ENCODE assay signal across 23 cellular contexts in the genomic region with DNA sequence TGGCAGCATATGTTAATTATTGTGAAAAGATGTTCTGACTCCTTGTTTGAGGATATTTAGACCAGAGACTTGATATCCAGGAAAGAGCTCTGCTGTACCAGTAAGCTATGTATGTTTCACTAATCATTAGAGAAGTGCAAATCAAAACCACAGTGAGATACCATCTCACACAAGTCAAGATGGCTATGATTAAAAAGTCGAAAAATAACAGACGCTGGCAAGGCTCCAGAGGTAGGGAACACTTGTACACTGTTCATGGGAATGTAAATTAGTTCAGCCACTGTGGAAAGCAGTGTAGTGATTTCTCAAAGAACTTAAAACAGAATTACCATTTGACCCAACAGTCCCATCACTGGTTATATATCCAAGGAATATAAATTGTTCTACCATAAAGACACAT.
"Had no signal": no experiment of that assay in that cellular context is flagged by ENCODE, and none has a peak within 500 bp of the region (broad histone marks: within the 10 kb centered on the region; RNA-seq: fewer than 3 reads in every experiment).

No MANE protein-coding gene starts in this region.

- H3K4me1 ChIP-seq: esophagus squamous epithelium, parathyroid adenoma, spleen, testis, tibial artery had no signal

- H3K36me3 ChIP-seq: esophagus squamous epithelium, neutrophil, spleen, tibial artery had no signal

- ATAC-seq: effector memory CD8-positive, alpha-beta T cell; left lobe of liver; natural killer cell; right cardiac atrium; stimulated activated memory B cell treated with anti-CD40 and anti-IgM and Interleukin-4, amounts not matched to agents 10 μg/mL and 1 μg/mL and 100 μg/mL, for 72 hours; stimulated activated naive CD8-positive, alpha-beta T cell treated with anti-CD3 and anti-CD28 coated beads, Interleukin-15, Interleukin-2, amounts not matched to agents 100 U/mL and 50 U/mL, for 24 hours had no signal

- H3K27ac Mint-ChIP-seq: effector memory CD8-positive, alpha-beta T cell; memory B cell; natural killer cell; progenitor cell of endocrine pancreas; stimulated activated memory B cell treated with anti-CD40 and anti-IgM and Interleukin-4, amounts not matched to agents 10 μg/mL and 1 μg/mL and 100 μg/mL, for 72 hours; type B pancreatic cell had no signal

- H3K4me3 Mint-ChIP-seq: effector memory CD8-positive, alpha-beta T cell; memory B cell; natural killer cell; neural crest cell; stimulated activated memory B cell treated with anti-CD40 and anti-IgM and Interleukin-4, amounts not matched to agents 10 μg/mL and 1 μg/mL and 100 μg/mL, for 72 hours; type B pancreatic cell had no signal

- H3K36me3 Mint-ChIP-seq: memory B cell; natural killer cell; stimulated activated memory B cell treated with anti-CD40 and anti-IgM and Interleukin-4, amounts not matched to agents 10 μg/mL and 1 μg/mL and 100 μg/mL, for 72 hours; type B pancreatic cell had no signal

- H3K9me3 ChIP-seq: esophagus squamous epithelium, neutrophil, testis, tibial artery had no signal

- DNase-seq: cortex of kidney; effector memory CD8-positive, alpha-beta T cell; erythroblast; esophagus squamous epithelium; foreskin melanocyte; natural killer cell; right cardiac atrium; spleen; stimulated activated CD4-positive, alpha-beta T cell treated with anti-CD3 and anti-CD28 coated beads, Interleukin-4, amount 100 ng/mL, for 4 hours; stimulated activated naive CD8-positive, alpha-beta T cell treated with anti-CD3 and anti-CD28 coated beads, Interleukin-15, Interleukin-2, amounts not matched to agents 100 U/mL and 50 U/mL, for 24 hours; substantia nigra; testis; tibial artery had no signal

- H3K27ac ChIP-seq: esophagus squamous epithelium, neutrophil, parathyroid adenoma, skin epidermis, spleen, testis, tibial artery had no signal

- H3K27me3 Mint-ChIP-seq: effector memory CD8-positive, alpha-beta T cell; stimulated activated memory B cell treated with anti-CD40 and anti-IgM and Interleukin-4, amounts not matched to agents 10 μg/mL and 1 μg/mL and 100 μg/mL, for 72 hours had no signal

- H3K27me3 ChIP-seq: esophagus squamous epithelium, neutrophil, spleen, testis, tibial artery had no signal

- H3K4me3 ChIP-seq: esophagus squamous epithelium, lung, skin epidermis, spleen, testis, tibial artery had no signal

- H3K4me1 Mint-ChIP-seq: memory B cell; natural killer cell; neural crest cell; stimulated activated memory B cell treated with anti-CD40 and anti-IgM and Interleukin-4, amounts not matched to agents 10 μg/mL and 1 μg/mL and 100 μg/mL, for 72 hours had no signal
